Comparison of ENCODE assay signal across 29 cellular contexts in the genomic region with DNA sequence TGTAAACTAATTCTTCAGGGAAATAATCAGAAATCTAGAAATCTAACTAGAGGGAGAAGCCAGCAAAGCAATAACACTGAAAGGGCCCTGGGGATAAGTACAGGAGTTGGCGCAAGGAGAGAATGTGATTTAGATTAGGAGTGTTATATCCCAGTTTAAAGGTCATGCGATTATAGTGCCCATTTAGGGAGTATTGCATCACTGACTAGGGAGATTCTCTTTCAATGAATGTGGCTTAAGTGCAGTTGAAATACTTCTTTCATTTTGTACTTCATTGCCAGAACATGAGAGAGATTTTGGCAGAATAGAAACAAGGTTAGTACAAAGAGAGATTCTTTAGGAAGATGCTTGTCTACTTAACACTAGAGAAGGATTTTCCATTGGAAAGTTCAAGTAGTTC. TPM values are rescaled to one million over a fixed set of nuclear protein-coding genes. Genes with fewer than 3 reads are reported as not detected.
DNase-seq lines count a peak whose midpoint lies in the region; ATAC-seq and TF ChIP-seq lines count a peak whose summit lies in the region.
"Had no signal": no experiment of that assay in that cellular context is flagged by ENCODE, and none has a peak within 500 bp of the region (broad histone marks: within the 10 kb centered on the region; RNA-seq: fewer than 3 reads in every experiment).

No MANE protein-coding gene starts in this region.

- no peaks in the 10 kb centered on the region for H3K9me3 ChIP-seq in smooth muscle cell (replicated peaks; ENCODE audit: low read depth)
- H3K9me3 ChIP-seq: body of pancreas, gastrocnemius medialis, Peyer's patch, prostate gland, stomach, tibial artery had no signal

- H3F3A ChIP-seq in smooth muscle cell (ENCODE audit: low read depth), result peaks cover 39% of the 10 kb centered on the region

- peak overlapping the region; percentile 87 to 98 (median 90) for H3K27ac Mint-ChIP-seq in brain
- H3K27ac Mint-ChIP-seq: activated CD8-positive, alpha-beta T cell treated with anti-CD3 and anti-CD28 coated beads for 36 hours; activated naive CD8-positive, alpha-beta T cell treated with anti-CD3 and anti-CD28 coated beads, Interleukin-2, amount 10 ng/mL, durations not matched to agents 7 days and 5 days; CD8-positive, alpha-beta T cell had no signal

- WGBS in smooth muscle cell (ENCODE audit: low lambda C conversion rate), result 28% methylated on average over 2 of the region's 2 CpGs

- H4K20me1 ChIP-seq in smooth muscle cell (ENCODE audit: low read depth), result no peaks in the 10 kb centered on the region

- ATAC-seq in left colon (peak; percentile 76), GM18520 (IDR thresholded peaks at IDR 0.05; ENCODE audit: unreplicated experiment) (no peak), HG02981 (IDR thresholded peaks at IDR 0.05; ENCODE audit: unreplicated experiment) (no peak)
- ATAC-seq: activated CD8-positive, alpha-beta T cell treated with anti-CD3 and anti-CD28 coated beads for 36 hours; body of pancreas; CD8-positive, alpha-beta T cell; esophagus mucosa; gastrocnemius medialis had no signal

- H3K4me1 Mint-ChIP-seq in brain, result peaks cover 61% of the 10 kb centered on the region
- H3K4me1 Mint-ChIP-seq: activated naive CD8-positive, alpha-beta T cell treated with anti-CD3 and anti-CD28 coated beads, Interleukin-2, amount 10 ng/mL, durations not matched to agents 7 days and 5 days had no signal

- intact Hi-C loops in left colon (cut with DNase I, micrococcal nuclease), result no loop called here

- peak overlapping the region; percentile 96 for H3K27ac ChIP-seq in smooth muscle cell (ENCODE audit: low read depth)
- H3K27ac ChIP-seq: body of pancreas, gastrocnemius medialis, GM23248, Peyer's patch, prostate gland, stomach, tibial artery had no signal

- peak overlapping the region; percentile 17 for H2AFZ ChIP-seq in smooth muscle cell (ENCODE audit: low read depth)
- H2AFZ ChIP-seq: GM23248 had no signal

- TF ChIP-seq CTCF in brain (conservative IDR thresholded peaks at IDR 0.05) (no peak), smooth muscle cell (IDR thresholded peaks at IDR 0.05; ENCODE audit: borderline replicate concordance, insufficient read depth, poor library complexity, severe bottlenecking) (no peak)

- H3K36me3 ChIP-seq in smooth muscle cell (ENCODE audit: low read depth), result no peaks in the 10 kb centered on the region
- H3K36me3 ChIP-seq: gastrocnemius medialis, Peyer's patch, prostate gland, stomach, tibial artery had no signal

- no peak overlapping the region for H3K4me3 ChIP-seq in smooth muscle cell
- H3K4me3 ChIP-seq: body of pancreas, gastrocnemius medialis, GM23248, Peyer's patch, prostate gland, stomach, tibial artery had no signal

- H3K79me2 ChIP-seq in smooth muscle cell (ENCODE audit: low read depth), result peaks cover 29% of the 10 kb centered on the region

- H3K4me1 ChIP-seq in smooth muscle cell (ENCODE audit: low read depth), result peaks cover 47% of the 10 kb centered on the region
- H3K4me1 ChIP-seq: gastrocnemius medialis, Peyer's patch, prostate gland, stomach, tibial artery had no signal

- H3K4me2 ChIP-seq in smooth muscle cell, result peak overlapping the region; percentile 71

- peak; percentile 2 for DNase-seq in NCI-H146 (lab: John Stamatoyannopoulos, UW)
- no peak for DNase-seq in NCI-H146 treated with DMSO at 0.1 percent for 48 hours (lab: John Stamatoyannopoulos, UW; ENCODE audit: unreplicated experiment)
- DNase-seq in left colon, result no peak
- no peak for DNase-seq in smooth muscle cell (lab: John Stamatoyannopoulos, UW; ENCODE audit: unreplicated experiment)
- no peak for DNase-seq in DMS53 treated with DMSO at 0.1 percent for 48 hours (lab: John Stamatoyannopoulos, UW; ENCODE audit: unreplicated experiment)
- DNase-seq: 8988T; activated CD4-positive, alpha-beta T cell treated with anti-CD3 and anti-CD28 coated beads for 1 hour; activated CD8-positive, alpha-beta T cell treated with anti-CD3 and anti-CD28 coated beads for 36 hours; activated naive CD8-positive, alpha-beta T cell treated with anti-CD3 and anti-CD28 coated beads, Interleukin-2, amount 10 ng/mL, durations not matched to agents 7 days and 5 days; body of pancreas; CD8-positive, alpha-beta T cell; effector CD8-positive, alpha-beta T cell; gastrocnemius medialis; GM23248; hypothalamus; Kasumi-1; MV-4-11; NCI-H1930; NCI-H226; Peyer's patch; SIG-M5; stomach; T-helper 1 cell; tibial artery had no signal

- H3K4me3 Mint-ChIP-seq in brain, result peak overlapping the region; percentile 38 to 89 (median 78)
- H3K4me3 Mint-ChIP-seq: activated CD8-positive, alpha-beta T cell treated with anti-CD3 and anti-CD28 coated beads for 36 hours; activated naive CD8-positive, alpha-beta T cell treated with anti-CD3 and anti-CD28 coated beads, Interleukin-2, amount 10 ng/mL, durations not matched to agents 7 days and 5 days; CD8-positive, alpha-beta T cell had no signal

- H3K9me3 Mint-ChIP-seq in brain, result peaks cover 2 to 8% (median 4%) of the 10 kb centered on the region in 5 experiments
- H3K9me3 Mint-ChIP-seq: activated CD8-positive, alpha-beta T cell treated with anti-CD3 and anti-CD28 coated beads for 36 hours; activated naive CD8-positive, alpha-beta T cell treated with anti-CD3 and anti-CD28 coated beads, Interleukin-2, amount 10 ng/mL, durations not matched to agents 7 days and 5 days had no signal

- H3K27me3 ChIP-seq in smooth muscle cell (ENCODE audit: low read depth), result no peaks in the 10 kb centered on the region
- H3K27me3 ChIP-seq: body of pancreas, gastrocnemius medialis, Peyer's patch, stomach, tibial artery had no signal

- H3K27me3 Mint-ChIP-seq in brain, result no peaks in the 10 kb centered on the region
- H3K27me3 Mint-ChIP-seq: activated CD8-positive, alpha-beta T cell treated with anti-CD3 and anti-CD28 coated beads for 36 hours; activated naive CD8-positive, alpha-beta T cell treated with anti-CD3 and anti-CD28 coated beads, Interleukin-2, amount 10 ng/mL, durations not matched to agents 7 days and 5 days had no signal

- H3K36me3 Mint-ChIP-seq in brain, result peaks cover 9% of the 10 kb centered on the region
- H3K36me3 Mint-ChIP-seq: activated naive CD8-positive, alpha-beta T cell treated with anti-CD3 and anti-CD28 coated beads, Interleukin-2, amount 10 ng/mL, durations not matched to agents 7 days and 5 days; CD8-positive, alpha-beta T cell had no signal

- peak overlapping the region; percentile 36 for H3K9ac ChIP-seq in smooth muscle cell (ENCODE audit: low read depth)
- H3K9ac ChIP-seq: GM23248 had no signal

RNA-seq across cellular contexts. Expression of gene ROBO2, which starts 13.9 kb away (rescaled TPM):
- polyA plus RNA-seq in brain (ENCODE audit: insufficient read depth, low read depth, low replicate concordance), result 3.8 TPM
- total RNA-seq in left colon, result 1 to 10 TPM in 1 of 2 donors, under 1 TPM in 1; 0.28 to 1.4 TPM
- 54.4 and 69.7 TPM in 2 replicates for total RNA-seq in smooth muscle cell
- polyA plus RNA-seq in smooth muscle cell, result 15.9 and 23.9 TPM in 2 replicates
- total RNA-seq: activated CD8-positive, alpha-beta T cell treated with anti-CD3 and anti-CD28 coated beads for 36 hours; activated naive CD8-positive, alpha-beta T cell treated with anti-CD3 and anti-CD28 coated beads, Interleukin-2, amount 10 ng/mL, durations not matched to agents 7 days and 5 days; CD8-positive, alpha-beta T cell had no signal

Comparison
In these comparisons a context has a peak if more than half of its experiments do, and no peak if none do; other contexts are left out.
1. RNA of gene ROBO2, which starts 13.9 kb away (total RNA-seq): 54.4 to 69.7 TPM in smooth muscle cell; 0.28 to 1.4 TPM in left colon; every median in the first group is over 10 times any median in the second.